In the genomic region with DNA sequence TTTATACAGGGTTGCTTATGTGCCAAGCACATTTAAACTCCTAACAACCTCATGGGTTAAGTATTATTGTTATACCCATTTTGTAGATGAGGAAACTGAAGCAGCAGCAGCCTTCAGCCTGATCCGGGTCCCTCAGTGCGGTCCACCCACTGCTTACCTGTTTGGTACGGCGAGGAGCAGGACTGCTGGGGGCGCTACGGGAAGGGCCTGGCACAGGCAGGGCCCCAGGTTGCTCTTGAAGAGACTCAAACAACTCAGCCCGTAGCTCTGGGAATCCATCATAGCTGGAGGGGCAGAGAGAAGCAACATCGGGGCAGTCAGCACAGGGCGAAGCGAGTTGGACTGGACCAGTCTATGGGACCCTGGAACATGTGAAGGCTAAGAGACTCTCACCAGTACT, we compare ENCODE assay signal across 22 cellular contexts.
"Had no signal": no experiment of that assay in that cellular context is flagged by ENCODE, and none has a peak within 500 bp of the region (broad histone marks: within the 10 kb centered on the region; RNA-seq: fewer than 3 reads in every experiment).

No MANE protein-coding gene starts in this region.

- H3K4me2 ChIP-seq: PC-9 had no signal

- H3K4me3 Mint-ChIP-seq: activated CD4-positive, alpha-beta memory T cell treated with anti-CD3 and anti-CD28 coated beads for 36 hours; activated CD4-positive, alpha-beta T cell treated with anti-CD3 and anti-CD28 coated beads, Interleukin-2, amount 10 ng/mL, durations not matched to agents 7 days and 5 days; activated naive CD8-positive, alpha-beta T cell treated with anti-CD3 and anti-CD28 coated beads, Interleukin-2, amount 50 U/mL, for 24 hours; central memory CD8-positive, alpha-beta T cell; T-cell had no signal

- DNase-seq: activated CD4-positive, alpha-beta memory T cell treated with anti-CD3 and anti-CD28 coated beads for 36 hours; activated CD4-positive, alpha-beta T cell treated with anti-CD3 and anti-CD28 coated beads, Interleukin-2, amount 10 ng/mL, durations not matched to agents 7 days and 5 days; activated CD4-positive, CD25-positive, alpha-beta regulatory T cell; activated CD8-positive, alpha-beta memory T cell treated with anti-CD3 and anti-CD28 coated beads for 24 hours; activated naive CD8-positive, alpha-beta T cell treated with anti-CD3 and anti-CD28 coated beads, Interleukin-2, amount 50 U/mL, for 24 hours; activated T-cell treated with anti-CD3 and anti-CD28 coated beads, Interleukin-2, amount 50 U/mL, for 48 hours; amniotic stem cell; body of pancreas; Karpas-422; NCI-H1105 treated with DMSO at 0.1 percent for 48 hours; NCI-H1436 treated with DMSO at 0.1 percent for 48 hours; NCI-H187; NCI-H2081; NCI-H510A treated with DMSO at 0.1 percent for 48 hours; PC-9; SHP77 treated with DMSO at 0.1 percent for 48 hours; T-cell had no signal

- H3K9me3 Mint-ChIP-seq: activated CD4-positive, alpha-beta memory T cell treated with anti-CD3 and anti-CD28 coated beads for 36 hours; activated CD4-positive, alpha-beta T cell treated with anti-CD3 and anti-CD28 coated beads, Interleukin-2, amount 10 ng/mL, durations not matched to agents 7 days and 5 days; activated naive CD4-positive, alpha-beta T cell treated with anti-CD3 and anti-CD28 coated beads, Interleukin-2, amount 50 U/mL, for 72 hours; activated naive CD8-positive, alpha-beta T cell treated with anti-CD3 and anti-CD28 coated beads, Interleukin-2, amount 50 U/mL, for 24 hours; central memory CD8-positive, alpha-beta T cell; T-cell had no signal

- ATAC-seq: activated naive CD4-positive, alpha-beta T cell treated with anti-CD3 and anti-CD28 coated beads, Interleukin-2, amount 50 U/mL, for 72 hours; activated naive CD8-positive, alpha-beta T cell treated with anti-CD3 and anti-CD28 coated beads, Interleukin-2, amount 50 U/mL, for 24 hours; body of pancreas; K562; T-cell had no signal

- H3K27me3 Mint-ChIP-seq: activated CD4-positive, alpha-beta memory T cell treated with anti-CD3 and anti-CD28 coated beads for 36 hours; activated CD4-positive, alpha-beta T cell treated with anti-CD3 and anti-CD28 coated beads, Interleukin-2, amount 10 ng/mL, durations not matched to agents 7 days and 5 days; activated naive CD8-positive, alpha-beta T cell treated with anti-CD3 and anti-CD28 coated beads, Interleukin-2, amount 50 U/mL, for 24 hours; central memory CD8-positive, alpha-beta T cell; T-cell had no signal

- FAIRE-seq: K562 had no signal

- H3K4me1 Mint-ChIP-seq: activated naive CD8-positive, alpha-beta T cell treated with anti-CD3 and anti-CD28 coated beads, Interleukin-2, amount 50 U/mL, for 24 hours had no signal

- H3K27me3 ChIP-seq: ascending aorta, body of pancreas had no signal

- H3K27ac Mint-ChIP-seq: activated CD4-positive, alpha-beta memory T cell treated with anti-CD3 and anti-CD28 coated beads for 36 hours; activated naive CD8-positive, alpha-beta T cell treated with anti-CD3 and anti-CD28 coated beads, Interleukin-2, amount 50 U/mL, for 24 hours; T-cell had no signal

- H3K27ac ChIP-seq: ascending aorta, body of pancreas, PC-9, VCaP had no signal

- H3K4me1 ChIP-seq: ascending aorta, body of pancreas had no signal

- H3K4me3 ChIP-seq: ascending aorta, body of pancreas, K562, PC-9 had no signal

- H2AFZ ChIP-seq: PC-9 had no signal

- H3K9me3 ChIP-seq: ascending aorta, body of pancreas had no signal
